8 cellular contexts compared by ENCODE assay signal in genomic region chr12:57935839-57936512, GRCh38. TPM values are rescaled to one million over a fixed set of nuclear protein-coding genes. Genes with fewer than 3 reads are reported as not detected.
DNase-seq lines count a peak whose midpoint lies in the region; ATAC-seq lines count a peak whose summit lies in the region.

No MANE protein-coding gene starts in this region.

- no peak overlapping the region for H3K23ac ChIP-seq in mesendoderm (ENCODE audit: low read length)

- H2BK5ac ChIP-seq in mesendoderm (ENCODE audit: low read length), result no peak overlapping the region

- peak overlapping the region; percentile 83 for H3K56ac ChIP-seq in mesendoderm (ENCODE audit: low read length)

- H2BK120ac ChIP-seq in mesendoderm (ENCODE audit: low read depth, low read length), result no peak overlapping the region

- H3K4me2 ChIP-seq in mesendoderm (ENCODE audit: low read length), result peak overlapping the region; percentile 60

- no peak overlapping the region for H3K4ac ChIP-seq in mesendoderm (ENCODE audit: low read depth, low read length)

- no peaks in the 10 kb centered on the region for H3K79me2 ChIP-seq in mesendoderm (ENCODE audit: control insufficient read depth, insufficient read depth, low read length)

- H4K5ac ChIP-seq in mesendoderm (ENCODE audit: low read length), result peak overlapping the region; percentile 98

- ATAC-seq in GM21360 (IDR thresholded peaks at IDR 0.05; ENCODE audit: unreplicated experiment), result peak; percentile 99

- no peaks in the 10 kb centered on the region for H3K36me3 ChIP-seq in endocrine pancreas (ENCODE audit: control insufficient read depth, insufficient read depth, low read length)
- H3K36me3 ChIP-seq in mesendoderm (ENCODE audit: control insufficient read depth, insufficient read depth, low read length), result no peaks in the 10 kb centered on the region

- H3K9ac ChIP-seq in endocrine pancreas (ENCODE audit: control insufficient read depth, insufficient read depth, low read length) (peak overlapping the region; percentile 81), mesendoderm (ENCODE audit: low read length) (peak overlapping the region; percentile 46)

- WGBS in mesendoderm (ENCODE audit: extremely low coverage, insufficient coverage, low lambda C conversion rate), result no CpG with 5 or more reads among the region's 29 CpGs

- H3K27me3 ChIP-seq in endocrine pancreas (ENCODE audit: control insufficient read depth, insufficient read depth, low read length) (no peaks in the 10 kb centered on the region), mesendoderm (ENCODE audit: insufficient read depth, low read length, poor library complexity) (peaks cover 1% of the 10 kb centered on the region)

- H3K18ac ChIP-seq in mesendoderm (ENCODE audit: low read length), result no peak overlapping the region

- peak overlapping the region; percentile 89 for H3K4me3 ChIP-seq in endocrine pancreas (ENCODE audit: control insufficient read depth, insufficient read depth, low read length)
- H3K4me3 ChIP-seq in mesendoderm (ENCODE audit: low read length), result peak overlapping the region; percentile 56

- no peaks in the 10 kb centered on the region for H3K9me3 ChIP-seq in endocrine pancreas (ENCODE audit: control insufficient read depth, low read length)

- H2BK15ac ChIP-seq in mesendoderm (replicated peaks; ENCODE audit: low read depth), result no peak overlapping the region

- no peak overlapping the region for H3K27ac ChIP-seq in mesendoderm (ENCODE audit: low read depth, low read length)

- DNase-seq in COLO829 (ENCODE audit: low spot score) (peak; percentile 88), HT-29 (ENCODE audit: low spot score) (peak; percentile 95), mesendoderm (peak; percentile 98)
- peak; percentile 85 for DNase-seq in NK-92 treated with Interleukin-12 subunit alpha and Interleukin-12 subunit beta, amount 100 ng/mL, for 24 hours (lab: John Stamatoyannopoulos, UW)
- peak; percentile 83 to 89 for DNase-seq in activated CD8-positive, alpha-beta memory T cell treated with anti-CD3 and anti-CD28 coated beads for 4 hours (ENCODE audit: low read depth in 2 of 2)
- peak; percentile 84 for DNase-seq in stimulated activated CD8-positive, alpha-beta memory T cell treated with anti-CD3 and anti-CD28 coated beads, Interleukin-12 subunit alpha, Interleukin-12 subunit beta, amount 100 ng/mL, for 4 hours (ENCODE audit: low read depth)

- H3K4me1 ChIP-seq in endocrine pancreas (ENCODE audit: control insufficient read depth, insufficient read depth, low read length), result peaks cover 13% of the 10 kb centered on the region
- H3K4me1 ChIP-seq in mesendoderm (ENCODE audit: control insufficient read depth, low read depth, low read length), result peaks cover 3% of the 10 kb centered on the region

- H4K8ac ChIP-seq in mesendoderm (ENCODE audit: low read depth, low read length), result no peak overlapping the region

- no peaks in the 10 kb centered on the region for H3K79me1 ChIP-seq in mesendoderm (ENCODE audit: low read length)

- H2AK5ac ChIP-seq in mesendoderm (ENCODE audit: low read length), result no peak overlapping the region

RNA-seq across cellular contexts. Expression of gene ATP23, which starts 5.4 kb away (rescaled TPM):
- total RNA-seq in HT-29 (2014; rRNA removed; shearing (Covaris generic)), result 2.1 and 3.6 TPM in 2 replicates
- 10.9 TPM for polyA plus RNA-seq in mesendoderm (2013, experiment 1 of 2)
- polyA plus RNA-seq in mesendoderm (2013, experiment 2 of 2), result 10.4 TPM
